Comparison of ENCODE assay signal across 15 cellular contexts in the genomic region with DNA sequence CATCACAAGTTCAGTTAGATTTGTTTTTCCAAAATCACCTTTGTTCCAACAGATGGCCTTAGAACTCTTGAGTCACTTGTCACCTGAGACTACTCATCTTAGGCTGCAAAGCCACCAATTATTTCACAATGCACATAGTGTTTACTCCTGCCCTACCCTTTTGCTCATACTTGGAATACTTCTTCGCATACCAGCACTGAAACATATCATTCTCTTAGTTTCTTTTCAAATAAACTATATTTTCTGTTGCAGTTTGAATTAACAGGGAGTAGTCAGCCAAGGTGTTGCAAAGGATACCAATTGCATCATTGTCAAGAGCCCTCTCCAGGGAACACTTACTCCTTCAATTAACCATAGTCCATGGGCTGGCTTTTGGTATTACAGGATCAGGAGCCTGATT.
DNase-seq lines count a peak whose midpoint lies in the region; ATAC-seq and TF ChIP-seq lines count a peak whose summit lies in the region.
"Had no signal": no experiment of that assay in that cellular context is flagged by ENCODE, and none has a peak within 500 bp of the region (broad histone marks: within the 10 kb centered on the region; RNA-seq: fewer than 3 reads in every experiment).

No MANE protein-coding gene starts in this region.

- intact Hi-C loops in psoas muscle (cut with DNase I): loop anchor here in 1 of 2 donors (5.0 kb wide), 1 partner anchor 42 kb away; no protein-coding TSS in a partner anchor

- peaks cover 15% of the 10 kb centered on the region for H3K36me3 Mint-ChIP-seq in activated CD4-positive, alpha-beta memory T cell treated with anti-CD3 and anti-CD28 coated beads, Interleukin-2, amount 10 ng/mL, durations not matched to agents 7 days and 5 days (ENCODE audit: low read depth)

- H3K4me1 Mint-ChIP-seq in activated CD4-positive, alpha-beta memory T cell treated with anti-CD3 and anti-CD28 coated beads, Interleukin-2, amount 10 ng/mL, durations not matched to agents 7 days and 5 days: no peaks in the 10 kb centered on the region
- H3K4me1 Mint-ChIP-seq: stimulated activated naive CD8-positive, alpha-beta T cell treated with anti-CD3 and anti-CD28 coated beads, Interleukin-15, amount 100 ng/mL, for 72 hours had no signal

- no peaks in the 10 kb centered on the region for H3K9me2 ChIP-seq in Karpas-422 (replicated peaks; ENCODE audit: insufficient read depth, low read length)

- H3K27me3 Mint-ChIP-seq in activated CD4-positive, alpha-beta memory T cell treated with anti-CD3 and anti-CD28 coated beads, Interleukin-2, amount 10 ng/mL, durations not matched to agents 7 days and 5 days: no peaks in the 10 kb centered on the region
- H3K27me3 Mint-ChIP-seq: IgD-negative memory B cell; stimulated activated naive CD8-positive, alpha-beta T cell treated with anti-CD3 and anti-CD28 coated beads, Interleukin-15, amount 100 ng/mL, for 72 hours had no signal

- H3K4me1 ChIP-seq in psoas muscle (peaks cover 21% of the 10 kb centered on the region), Karpas-422 (ENCODE audit: low read length) (0 out of 2 replicates have a peak, but pooled peaks cover 3% of the 10 kb centered on the region)

- no peak overlapping the region for H3K27ac ChIP-seq in psoas muscle
- H3K27ac ChIP-seq in Karpas-422 (ENCODE audit: low read length): no peak overlapping the region
- H3K27ac ChIP-seq: WERI-Rb-1 had no signal

- H3K36me3 ChIP-seq in psoas muscle (ENCODE audit: insufficient read depth in 1 of 2, low read depth in 1 of 2) (no peaks in the 10 kb centered on the region), Karpas-422 (ENCODE audit: insufficient read depth, low read length) (no peaks in the 10 kb centered on the region)

- H4K20me1 ChIP-seq in Karpas-422 (ENCODE audit: insufficient read depth, low read depth, low read length): no peaks in the 10 kb centered on the region

- peaks cover 3% of the 10 kb centered on the region for H3K9me3 ChIP-seq in psoas muscle
- no peaks in the 10 kb centered on the region for H3K9me3 ChIP-seq in Karpas-422 (ENCODE audit: low read length)

- no peak overlapping the region for H3K27ac Mint-ChIP-seq in activated CD4-positive, alpha-beta memory T cell treated with anti-CD3 and anti-CD28 coated beads, Interleukin-2, amount 10 ng/mL, durations not matched to agents 7 days and 5 days
- H3K27ac Mint-ChIP-seq: stimulated activated naive CD8-positive, alpha-beta T cell treated with anti-CD3 and anti-CD28 coated beads, Interleukin-15, amount 100 ng/mL, for 72 hours had no signal

- no peak overlapping the region for H3K9ac ChIP-seq in Karpas-422 (ENCODE audit: low read length)

- TF ChIP-seq CTCF in epithelial cell of proximal tubule (conservative IDR thresholded peaks at IDR 0.05; ENCODE audit: low read depth, low read length): no peak
- no peak for TF ChIP-seq CTCF in psoas muscle (IDR thresholded peaks at IDR 0.05)

- WGBS in psoas muscle, 3 donors: 82 to 91% (median 85%) methylated on average over 1 of the region's 1 CpG

- H3K79me2 ChIP-seq in Karpas-422 (ENCODE audit: low read length): no peaks in the 10 kb centered on the region

- H3K9me3 Mint-ChIP-seq in activated CD4-positive, alpha-beta memory T cell treated with anti-CD3 and anti-CD28 coated beads, Interleukin-2, amount 10 ng/mL, durations not matched to agents 7 days and 5 days: peaks cover 9% of the 10 kb centered on the region

- no peak overlapping the region for H3K4me3 Mint-ChIP-seq in activated CD4-positive, alpha-beta memory T cell treated with anti-CD3 and anti-CD28 coated beads, Interleukin-2, amount 10 ng/mL, durations not matched to agents 7 days and 5 days
- H3K4me3 Mint-ChIP-seq: activated T-cell treated with anti-CD3 and anti-CD28 coated beads, Interleukin-2, amount 50 U/mL, for 4 hours; IgD-negative memory B cell; stimulated activated naive CD8-positive, alpha-beta T cell treated with anti-CD3 and anti-CD28 coated beads, Interleukin-15, amount 100 ng/mL, for 72 hours had no signal

- ATAC-seq in psoas muscle (peak; percentile 63 to 79 (median 74)), GM21825 (IDR thresholded peaks at IDR 0.05; ENCODE audit: unreplicated experiment) (no peak)
- ATAC-seq: stimulated activated naive CD8-positive, alpha-beta T cell treated with anti-CD3 and anti-CD28 coated beads, Interleukin-15, amount 100 ng/mL, for 72 hours had no signal

- CTCF ChIA-PET in activated CD4-positive, alpha-beta memory T cell treated with anti-CD3 and anti-CD28 coated beads, Interleukin-2, amount 10 ng/mL, durations not matched to agents 7 days and 5 days (lab: Charles Lee): no interaction called here

- H2AFZ ChIP-seq in Karpas-422 (ENCODE audit: low read length): no peak overlapping the region

- POLR2A ChIA-PET in activated CD4-positive, alpha-beta memory T cell treated with anti-CD3 and anti-CD28 coated beads, Interleukin-2, amount 10 ng/mL, durations not matched to agents 7 days and 5 days (lab: Charles Lee): no interaction called here

- DNase-seq in GM04503 (ENCODE audit: low read depth) (peak; percentile 24), M059J (ENCODE audit: low read depth) (peak; percentile 64), epithelial cell of proximal tubule (ENCODE audit: low read depth) (peak; percentile 48), psoas muscle (no peak), Karpas-422 (no peak), NCI-H446 treated with DMSO at 0.1 percent for 48 hours (lab: John Stamatoyannopoulos, UW) (no peak)
- no peak for DNase-seq in activated CD4-positive, alpha-beta memory T cell treated with anti-CD3 and anti-CD28 coated beads, Interleukin-2, amount 10 ng/mL, durations not matched to agents 7 days and 5 days
- DNase-seq: activated T-cell treated with anti-CD3 and anti-CD28 coated beads, Interleukin-2, amount 50 U/mL, for 4 hours; caudate nucleus; NCI-H2227 treated with DMSO at 0.1 percent for 48 hours; SHP77; stimulated activated naive CD8-positive, alpha-beta T cell treated with anti-CD3 and anti-CD28 coated beads, Interleukin-15, amount 100 ng/mL, for 72 hours; WERI-Rb-1 had no signal

- no peak overlapping the region for H3K4me2 ChIP-seq in Karpas-422 (ENCODE audit: low read depth, low read length, poor library complexity, severe bottlenecking)

- H3K4me3 ChIP-seq in epithelial cell of proximal tubule (ENCODE audit: low read depth, low read length) (no peak overlapping the region), psoas muscle (no peak overlapping the region), Karpas-422 (ENCODE audit: low read length) (no peak overlapping the region)

- no peaks in the 10 kb centered on the region for H3K27me3 ChIP-seq in psoas muscle (ENCODE audit: insufficient read depth in 3 of 3, low read length in 2 of 3)
- no peaks in the 10 kb centered on the region for H3K27me3 ChIP-seq in Karpas-422 (ENCODE audit: low read length)

Comparison
In these comparisons a context has a peak if more than half of its experiments do, and no peak if none do; other contexts are left out.
1. DNase-seq: peak in GM04503 (single experiment), M059J (single experiment) and epithelial cell of proximal tubule (single experiment); none in psoas muscle (0 of 2), Karpas-422 (single experiment), activated CD4-positive, alpha-beta memory T cell treated with anti-CD3 and anti-CD28 coated beads, Interleukin-2, amount 10 ng/mL, durations not matched to agents 7 days and 5 days (single experiment) and NCI-H446 treated with DMSO at 0.1 percent for 48 hours (single experiment).